ENCODE assay signal across 1 cellular context in the genomic region with DNA sequence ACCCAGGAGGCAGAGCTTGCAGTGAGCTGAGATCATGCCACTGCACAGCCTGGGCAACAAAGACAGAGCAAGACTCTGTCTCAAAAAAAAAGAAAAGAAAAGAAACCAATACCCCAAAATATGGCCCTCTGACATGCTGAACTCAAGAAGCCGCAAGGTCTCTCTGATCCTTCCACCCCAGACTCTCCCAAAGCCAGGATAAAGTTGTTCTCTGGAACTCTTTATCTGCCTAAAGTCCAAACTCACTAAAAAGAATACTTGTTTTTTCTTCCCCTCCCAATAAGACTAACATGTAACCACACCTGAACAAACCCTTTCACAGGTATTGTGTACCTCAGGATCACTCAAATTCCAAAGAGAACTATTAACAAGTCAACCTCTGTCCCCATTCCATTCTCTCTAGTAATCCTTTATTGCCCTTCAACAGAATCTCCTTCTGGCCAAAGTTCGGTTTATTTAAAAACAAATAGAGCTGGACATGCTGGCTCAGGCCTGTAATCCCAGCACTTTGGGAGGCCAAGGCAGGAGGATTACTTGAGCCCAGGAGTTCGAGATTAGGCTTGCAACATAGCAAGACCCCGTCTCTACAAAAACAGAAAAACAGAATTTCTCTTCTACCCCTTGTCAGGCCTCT.
TF ChIP-seq lines count a peak whose summit lies in the region.

No MANE protein-coding gene starts in this region.

TF ChIP-seq in HepG2, 621 proteins besides CTCF, POLR2A, EP300 and RAD21 (continued from another document and continues in another):
- TF ChIP-seq, protein P1, sequence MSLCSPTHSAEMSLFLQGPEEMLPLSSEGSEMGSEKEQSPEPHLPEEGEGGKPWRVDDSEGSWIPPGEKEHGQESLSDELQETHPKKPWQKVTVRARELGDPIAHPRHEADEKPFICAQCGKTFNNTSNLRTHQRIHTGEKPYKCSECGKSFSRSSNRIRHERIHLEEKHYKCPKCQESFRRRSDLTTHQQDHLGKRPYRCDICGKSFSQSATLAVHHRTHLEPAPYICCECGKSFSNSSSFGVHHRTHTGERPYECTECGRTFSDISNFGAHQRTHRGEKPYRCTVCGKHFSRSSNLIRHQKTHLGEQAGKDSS (CRISPR knock-in tag; IDR thresholded peaks at IDR 0.05; ENCODE audit: borderline replicate concordance, low read depth) = no peak
- no peak for TF ChIP-seq ZNF747 (CRISPR knock-in tag; IDR thresholded peaks at IDR 0.05; ENCODE audit: borderline replicate concordance)
- TF ChIP-seq SAFB2 (CRISPR knock-in tag; IDR thresholded peaks at IDR 0.05; ENCODE audit: borderline replicate concordance, low read depth) = no peak; the same call in 1 of the 2 replicates
- no peak for TF ChIP-seq SMYD3 (CRISPR knock-in tag; IDR thresholded peaks at IDR 0.05)
- TF ChIP-seq MIXL1 (CRISPR knock-in tag; IDR thresholded peaks at IDR 0.05) = no peak
- TF ChIP-seq, protein P2, sequence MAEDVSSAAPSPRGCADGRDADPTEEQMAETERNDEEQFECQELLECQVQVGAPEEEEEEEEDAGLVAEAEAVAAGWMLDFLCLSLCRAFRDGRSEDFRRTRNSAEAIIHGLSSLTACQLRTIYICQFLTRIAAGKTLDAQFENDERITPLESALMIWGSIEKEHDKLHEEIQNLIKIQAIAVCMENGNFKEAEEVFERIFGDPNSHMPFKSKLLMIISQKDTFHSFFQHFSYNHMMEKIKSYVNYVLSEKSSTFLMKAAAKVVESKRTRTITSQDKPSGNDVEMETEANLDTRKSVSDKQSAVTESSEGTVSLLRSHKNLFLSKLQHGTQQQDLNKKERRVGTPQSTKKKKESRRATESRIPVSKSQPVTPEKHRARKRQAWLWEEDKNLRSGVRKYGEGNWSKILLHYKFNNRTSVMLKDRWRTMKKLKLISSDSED (CRISPR knock-in tag; IDR thresholded peaks at IDR 0.05) = no peak
- TF ChIP-seq HOXA5 (CRISPR knock-in tag; IDR thresholded peaks at IDR 0.05) = no peak
- peak; percentile 79 for TF ChIP-seq GATAD2A (CRISPR knock-in tag; IDR thresholded peaks at IDR 0.05)
- no peak for TF ChIP-seq ZSCAN31 (CRISPR knock-in tag; IDR thresholded peaks at IDR 0.05; ENCODE audit: low read depth)
- TF ChIP-seq, protein P3, sequence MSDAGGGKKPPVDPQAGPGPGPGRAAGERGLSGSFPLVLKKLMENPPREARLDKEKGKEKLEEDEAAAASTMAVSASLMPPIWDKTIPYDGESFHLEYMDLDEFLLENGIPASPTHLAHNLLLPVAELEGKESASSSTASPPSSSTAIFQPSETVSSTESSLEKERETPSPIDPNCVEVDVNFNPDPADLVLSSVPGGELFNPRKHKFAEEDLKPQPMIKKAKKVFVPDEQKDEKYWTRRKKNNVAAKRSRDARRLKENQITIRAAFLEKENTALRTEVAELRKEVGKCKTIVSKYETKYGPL (CRISPR knock-in tag; IDR thresholded peaks at IDR 0.05) = no peak
- TF ChIP-seq XRCC5 (optimal IDR thresholded peaks at IDR 0.05; ENCODE audit: low read length) = no peak
- TF ChIP-seq PTBP1 (IDR thresholded peaks at IDR 0.05; ENCODE audit: low read depth, low read length, poor library complexity, severe bottlenecking) = no peak
- TF ChIP-seq TEAD3 (CRISPR knock-in tag; optimal IDR thresholded peaks at IDR 0.05; ENCODE audit: borderline replicate concordance) = peak; percentile 90
- TF ChIP-seq BHLHE40 (IDR thresholded peaks at IDR 0.05; ENCODE audit: low read length) = no peak
- no peak for TF ChIP-seq ZNF562 (CRISPR knock-in tag; IDR thresholded peaks at IDR 0.05; ENCODE audit: borderline replicate concordance)
- TF ChIP-seq ZNF33B (CRISPR knock-in tag; IDR thresholded peaks at IDR 0.05) = no peak
- TF ChIP-seq, protein P4, sequence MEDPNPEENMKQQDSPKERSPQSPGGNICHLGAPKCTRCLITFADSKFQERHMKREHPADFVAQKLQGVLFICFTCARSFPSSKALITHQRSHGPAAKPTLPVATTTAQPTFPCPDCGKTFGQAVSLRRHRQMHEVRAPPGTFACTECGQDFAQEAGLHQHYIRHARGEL (CRISPR knock-in tag; IDR thresholded peaks at IDR 0.05) = no peak
- TF ChIP-seq JARID2 (CRISPR knock-in tag; IDR thresholded peaks at IDR 0.05; ENCODE audit: insufficient replicate concordance) = no peak
- TF ChIP-seq, protein P5, sequence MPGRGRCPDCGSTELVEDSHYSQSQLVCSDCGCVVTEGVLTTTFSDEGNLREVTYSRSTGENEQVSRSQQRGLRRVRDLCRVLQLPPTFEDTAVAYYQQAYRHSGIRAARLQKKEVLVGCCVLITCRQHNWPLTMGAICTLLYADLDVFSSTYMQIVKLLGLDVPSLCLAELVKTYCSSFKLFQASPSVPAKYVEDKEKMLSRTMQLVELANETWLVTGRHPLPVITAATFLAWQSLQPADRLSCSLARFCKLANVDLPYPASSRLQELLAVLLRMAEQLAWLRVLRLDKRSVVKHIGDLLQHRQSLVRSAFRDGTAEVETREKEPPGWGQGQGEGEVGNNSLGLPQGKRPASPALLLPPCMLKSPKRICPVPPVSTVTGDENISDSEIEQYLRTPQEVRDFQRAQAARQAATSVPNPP (CRISPR knock-in tag; IDR thresholded peaks at IDR 0.05) = no peak
- TF ChIP-seq, protein P6, sequence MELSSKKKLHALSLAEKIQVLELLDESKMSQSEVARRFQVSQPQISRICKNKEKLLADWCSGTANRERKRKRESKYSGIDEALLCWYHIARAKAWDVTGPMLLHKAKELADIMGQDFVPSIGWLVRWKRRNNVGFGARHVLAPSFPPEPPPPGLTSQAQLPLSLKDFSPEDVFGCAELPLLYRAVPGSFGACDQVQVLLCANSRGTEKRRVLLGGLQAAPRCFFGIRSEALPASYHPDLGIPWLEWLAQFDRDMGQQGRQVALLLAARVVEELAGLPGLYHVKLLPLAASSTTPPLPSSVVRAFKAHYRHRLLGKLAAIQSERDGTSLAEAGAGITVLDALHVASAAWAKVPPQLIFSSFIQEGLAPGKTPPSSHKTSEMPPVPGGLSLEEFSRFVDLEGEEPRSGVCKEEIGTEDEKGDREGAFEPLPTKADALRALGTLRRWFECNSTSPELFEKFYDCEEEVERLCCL (CRISPR knock-in tag; IDR thresholded peaks at IDR 0.05; ENCODE audit: borderline replicate concordance) = no peak
- TF ChIP-seq SIX1 (CRISPR knock-in tag; IDR thresholded peaks at IDR 0.05; ENCODE audit: borderline replicate concordance) = no peak
- peak; percentile 94 for TF ChIP-seq PITX1 (CRISPR knock-in tag; IDR thresholded peaks at IDR 0.05)
- TF ChIP-seq NFIB (CRISPR knock-in tag; IDR thresholded peaks at IDR 0.05; ENCODE audit: borderline replicate concordance) = no peak
- TF ChIP-seq, protein P7, sequence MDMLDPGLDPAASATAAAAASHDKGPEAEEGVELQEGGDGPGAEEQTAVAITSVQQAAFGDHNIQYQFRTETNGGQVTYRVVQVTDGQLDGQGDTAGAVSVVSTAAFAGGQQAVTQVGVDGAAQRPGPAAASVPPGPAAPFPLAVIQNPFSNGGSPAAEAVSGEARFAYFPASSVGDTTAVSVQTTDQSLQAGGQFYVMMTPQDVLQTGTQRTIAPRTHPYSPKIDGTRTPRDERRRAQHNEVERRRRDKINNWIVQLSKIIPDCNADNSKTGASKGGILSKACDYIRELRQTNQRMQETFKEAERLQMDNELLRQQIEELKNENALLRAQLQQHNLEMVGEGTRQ (IDR thresholded peaks at IDR 0.05; ENCODE audit: low read depth, low read length) = no peak
- TF ChIP-seq, protein P7 (CRISPR knock-in tag; IDR thresholded peaks at IDR 0.05; ENCODE audit: borderline replicate concordance) = no peak
- TF ChIP-seq CREB1 (IDR thresholded peaks at IDR 0.05) = no peak
- TF ChIP-seq CREB1 (CRISPR knock-in tag; IDR thresholded peaks at IDR 0.05) = peak; percentile 67; the same call in 1 of the 2 replicates
- TF ChIP-seq, protein P8, sequence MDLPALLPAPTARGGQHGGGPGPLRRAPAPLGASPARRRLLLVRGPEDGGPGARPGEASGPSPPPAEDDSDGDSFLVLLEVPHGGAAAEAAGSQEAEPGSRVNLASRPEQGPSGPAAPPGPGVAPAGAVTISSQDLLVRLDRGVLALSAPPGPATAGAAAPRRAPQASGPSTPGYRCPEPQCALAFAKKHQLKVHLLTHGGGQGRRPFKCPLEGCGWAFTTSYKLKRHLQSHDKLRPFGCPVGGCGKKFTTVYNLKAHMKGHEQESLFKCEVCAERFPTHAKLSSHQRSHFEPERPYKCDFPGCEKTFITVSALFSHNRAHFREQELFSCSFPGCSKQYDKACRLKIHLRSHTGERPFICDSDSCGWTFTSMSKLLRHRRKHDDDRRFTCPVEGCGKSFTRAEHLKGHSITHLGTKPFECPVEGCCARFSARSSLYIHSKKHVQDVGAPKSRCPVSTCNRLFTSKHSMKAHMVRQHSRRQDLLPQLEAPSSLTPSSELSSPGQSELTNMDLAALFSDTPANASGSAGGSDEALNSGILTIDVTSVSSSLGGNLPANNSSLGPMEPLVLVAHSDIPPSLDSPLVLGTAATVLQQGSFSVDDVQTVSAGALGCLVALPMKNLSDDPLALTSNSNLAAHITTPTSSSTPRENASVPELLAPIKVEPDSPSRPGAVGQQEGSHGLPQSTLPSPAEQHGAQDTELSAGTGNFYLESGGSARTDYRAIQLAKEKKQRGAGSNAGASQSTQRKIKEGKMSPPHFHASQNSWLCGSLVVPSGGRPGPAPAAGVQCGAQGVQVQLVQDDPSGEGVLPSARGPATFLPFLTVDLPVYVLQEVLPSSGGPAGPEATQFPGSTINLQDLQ (CRISPR knock-in tag; IDR thresholded peaks at IDR 0.05) = no peak
- TF ChIP-seq ASH2L (IDR thresholded peaks at IDR 0.05; ENCODE audit: insufficient read length, low read depth, low read length) = peak; percentile 61
- TF ChIP-seq, protein P9, sequence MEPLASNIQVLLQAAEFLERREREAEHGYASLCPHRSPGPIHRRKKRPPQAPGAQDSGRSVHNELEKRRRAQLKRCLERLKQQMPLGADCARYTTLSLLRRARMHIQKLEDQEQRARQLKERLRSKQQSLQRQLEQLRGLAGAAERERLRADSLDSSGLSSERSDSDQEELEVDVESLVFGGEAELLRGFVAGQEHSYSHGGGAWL (CRISPR knock-in tag; IDR thresholded peaks at IDR 0.05) = no peak
- TF ChIP-seq, protein P10, sequence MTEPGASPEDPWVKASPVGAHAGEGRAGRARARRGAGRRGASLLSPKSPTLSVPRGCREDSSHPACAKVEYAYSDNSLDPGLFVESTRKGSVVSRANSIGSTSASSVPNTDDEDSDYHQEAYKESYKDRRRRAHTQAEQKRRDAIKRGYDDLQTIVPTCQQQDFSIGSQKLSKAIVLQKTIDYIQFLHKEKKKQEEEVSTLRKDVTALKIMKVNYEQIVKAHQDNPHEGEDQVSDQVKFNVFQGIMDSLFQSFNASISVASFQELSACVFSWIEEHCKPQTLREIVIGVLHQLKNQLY (CRISPR knock-in tag; IDR thresholded peaks at IDR 0.05) = 0 out of 2 replicates have a peak, but pooled peaks have one; percentile 25
- TF ChIP-seq, protein P11, sequence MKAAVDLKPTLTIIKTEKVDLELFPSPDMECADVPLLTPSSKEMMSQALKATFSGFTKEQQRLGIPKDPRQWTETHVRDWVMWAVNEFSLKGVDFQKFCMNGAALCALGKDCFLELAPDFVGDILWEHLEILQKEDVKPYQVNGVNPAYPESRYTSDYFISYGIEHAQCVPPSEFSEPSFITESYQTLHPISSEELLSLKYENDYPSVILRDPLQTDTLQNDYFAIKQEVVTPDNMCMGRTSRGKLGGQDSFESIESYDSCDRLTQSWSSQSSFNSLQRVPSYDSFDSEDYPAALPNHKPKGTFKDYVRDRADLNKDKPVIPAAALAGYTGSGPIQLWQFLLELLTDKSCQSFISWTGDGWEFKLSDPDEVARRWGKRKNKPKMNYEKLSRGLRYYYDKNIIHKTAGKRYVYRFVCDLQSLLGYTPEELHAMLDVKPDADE (CRISPR knock-in tag; IDR thresholded peaks at IDR 0.05) = no peak
- no peak; the same call in 1 of the 2 replicates for TF ChIP-seq SPEN (CRISPR knock-in tag; IDR thresholded peaks at IDR 0.05; ENCODE audit: low read depth)
- TF ChIP-seq, protein P12, sequence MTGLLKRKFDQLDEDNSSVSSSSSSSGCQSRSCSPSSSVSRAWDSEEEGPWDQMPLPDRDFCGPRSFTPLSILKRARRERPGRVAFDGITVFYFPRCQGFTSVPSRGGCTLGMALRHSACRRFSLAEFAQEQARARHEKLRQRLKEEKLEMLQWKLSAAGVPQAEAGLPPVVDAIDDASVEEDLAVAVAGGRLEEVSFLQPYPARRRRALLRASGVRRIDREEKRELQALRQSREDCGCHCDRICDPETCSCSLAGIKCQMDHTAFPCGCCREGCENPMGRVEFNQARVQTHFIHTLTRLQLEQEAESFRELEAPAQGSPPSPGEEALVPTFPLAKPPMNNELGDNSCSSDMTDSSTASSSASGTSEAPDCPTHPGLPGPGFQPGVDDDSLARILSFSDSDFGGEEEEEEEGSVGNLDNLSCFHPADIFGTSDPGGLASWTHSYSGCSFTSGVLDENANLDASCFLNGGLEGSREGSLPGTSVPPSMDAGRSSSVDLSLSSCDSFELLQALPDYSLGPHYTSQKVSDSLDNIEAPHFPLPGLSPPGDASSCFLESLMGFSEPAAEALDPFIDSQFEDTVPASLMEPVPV (CRISPR knock-in tag; IDR thresholded peaks at IDR 0.05) = no peak
- no peak for TF ChIP-seq WIZ (CRISPR knock-in tag; IDR thresholded peaks at IDR 0.05)
- no peak; the same call in 1 of the 2 replicates for TF ChIP-seq ZNF124 (CRISPR knock-in tag; IDR thresholded peaks at IDR 0.05)
- no peak for TF ChIP-seq RNF2 (conservative IDR thresholded peaks at IDR 0.05; ENCODE audit: low read depth)
- TF ChIP-seq ZFP36 (IDR thresholded peaks at IDR 0.05; ENCODE audit: borderline replicate concordance, low read depth, low read length, partially characterized antibody) = no peak
- peak; percentile 83 for TF ChIP-seq NFIC (IDR thresholded peaks at IDR 0.05; ENCODE audit: low read length)
- TF ChIP-seq, protein P13, sequence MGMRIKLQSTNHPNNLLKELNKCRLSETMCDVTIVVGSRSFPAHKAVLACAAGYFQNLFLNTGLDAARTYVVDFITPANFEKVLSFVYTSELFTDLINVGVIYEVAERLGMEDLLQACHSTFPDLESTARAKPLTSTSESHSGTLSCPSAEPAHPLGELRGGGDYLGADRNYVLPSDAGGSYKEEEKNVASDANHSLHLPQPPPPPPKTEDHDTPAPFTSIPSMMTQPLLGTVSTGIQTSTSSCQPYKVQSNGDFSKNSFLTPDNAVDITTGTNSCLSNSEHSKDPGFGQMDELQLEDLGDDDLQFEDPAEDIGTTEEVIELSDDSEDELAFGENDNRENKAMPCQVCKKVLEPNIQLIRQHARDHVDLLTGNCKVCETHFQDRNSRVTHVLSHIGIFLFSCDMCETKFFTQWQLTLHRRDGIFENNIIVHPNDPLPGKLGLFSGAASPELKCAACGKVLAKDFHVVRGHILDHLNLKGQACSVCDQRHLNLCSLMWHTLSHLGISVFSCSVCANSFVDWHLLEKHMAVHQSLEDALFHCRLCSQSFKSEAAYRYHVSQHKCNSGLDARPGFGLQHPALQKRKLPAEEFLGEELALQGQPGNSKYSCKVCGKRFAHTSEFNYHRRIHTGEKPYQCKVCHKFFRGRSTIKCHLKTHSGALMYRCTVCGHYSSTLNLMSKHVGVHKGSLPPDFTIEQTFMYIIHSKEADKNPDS (CRISPR knock-in tag; IDR thresholded peaks at IDR 0.05) = no peak
- TF ChIP-seq SIX4 (CRISPR knock-in tag; IDR thresholded peaks at IDR 0.05) = no peak
- no peak for TF ChIP-seq KDM1A (CRISPR knock-in tag; IDR thresholded peaks at IDR 0.05)
- no peak for TF ChIP-seq CBX1 (IDR thresholded peaks at IDR 0.05; ENCODE audit: low read depth)
- peak; percentile 32; the same call in 1 of the 2 replicates for TF ChIP-seq LCORL (IDR thresholded peaks at IDR 0.05)
- peak; percentile 79; the same call in 1 of the 2 replicates for TF ChIP-seq LCORL (CRISPR knock-in tag; IDR thresholded peaks at IDR 0.05)
- peak; percentile 47; the same call in 1 of the 2 replicates for TF ChIP-seq JUNB (CRISPR knock-in tag; IDR thresholded peaks at IDR 0.05; ENCODE audit: borderline replicate concordance)
